ENCODE assay signal across 15 cellular contexts in the genomic region with DNA sequence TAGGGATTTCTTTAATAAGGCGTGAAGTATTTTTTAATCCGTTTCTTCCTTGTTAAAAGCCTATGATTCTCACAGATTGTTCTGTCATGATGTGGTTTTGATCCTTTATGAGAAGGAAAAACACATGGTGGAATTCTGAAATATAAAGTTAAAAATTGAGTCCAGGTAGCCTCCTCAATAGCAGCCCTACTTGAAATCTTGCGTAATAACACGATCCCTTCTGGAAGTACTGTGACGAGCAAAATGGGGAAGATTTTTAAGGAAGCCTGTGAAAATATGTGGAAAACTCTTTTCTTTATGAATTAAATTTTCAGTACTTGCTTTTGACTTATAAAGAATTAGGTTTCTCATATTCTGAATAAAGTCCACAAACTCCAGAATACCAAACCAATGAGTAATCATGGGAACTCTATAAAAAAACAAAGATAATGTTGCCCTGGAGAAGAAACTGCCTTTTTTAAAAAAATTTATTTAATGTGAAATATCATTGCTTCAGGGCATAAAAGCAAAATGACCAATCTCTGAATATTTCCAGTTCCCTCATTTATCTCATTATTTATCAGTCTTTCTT.
DNase-seq lines count a peak whose midpoint lies in the region; ATAC-seq and TF ChIP-seq lines count a peak whose summit lies in the region.
"Had no signal": no experiment of that assay in that cellular context is flagged by ENCODE, and none has a peak within 500 bp of the region (broad histone marks: within the 10 kb centered on the region; RNA-seq: fewer than 3 reads in every experiment).

No MANE protein-coding gene starts in this region.

- 59 to 66% (median 60%) methylated on average over 5 of the region's 5 CpGs for WGBS in heart left ventricle, 4 donors

- H3K4me3 ChIP-seq in heart left ventricle, result peak overlapping the region in 2 of 12 donors; percentile 26 to 31
- no peak overlapping the region for H3K4me3 ChIP-seq in choroid plexus epithelial cell (ENCODE audit: low read depth, low read length)
- no peak overlapping the region for H3K4me3 ChIP-seq in lower lobe of right lung
- H3K4me3 ChIP-seq in vagina, result no peak overlapping the region
- H3K4me3 ChIP-seq: left lung, thyroid gland had no signal

- peaks cover 0 to 27% (median 2%) of the 10 kb centered on the region in 12 donors for H3K4me1 ChIP-seq in heart left ventricle
- H3K4me1 ChIP-seq in lower lobe of right lung, result peaks cover 6% of the 10 kb centered on the region
- H3K4me1 ChIP-seq in vagina, result peaks cover 11% of the 10 kb centered on the region
- H3K4me1 ChIP-seq: left lung, thyroid gland had no signal

- H3K27me3 ChIP-seq in heart left ventricle (no peaks in the 10 kb centered on the region), lower lobe of right lung (ENCODE audit: low read depth) (no peaks in the 10 kb centered on the region), vagina (no peaks in the 10 kb centered on the region)
- H3K27me3 ChIP-seq: left lung, thyroid gland had no signal

- no peak for TF ChIP-seq POLR2A in heart left ventricle (IDR thresholded peaks at IDR 0.05)
- no peak for TF ChIP-seq POLR2A in vagina (IDR thresholded peaks at IDR 0.05)

- H3K27ac ChIP-seq in heart left ventricle (peak overlapping the region; percentile 1 to 70 (median 56)), lower lobe of right lung (peak overlapping the region; percentile 54), vagina (peak overlapping the region; percentile 22)

- H3K36me3 ChIP-seq in heart left ventricle, result no peaks in the 10 kb centered on the region
- no peaks in the 10 kb centered on the region for H3K36me3 ChIP-seq in lower lobe of right lung
- H3K36me3 ChIP-seq in vagina, result no peaks in the 10 kb centered on the region
- H3K36me3 ChIP-seq: left lung, thyroid gland had no signal

- no peak for DNase-seq in heart left ventricle
- DNase-seq in Right ventricle myocardium inferior (ENCODE audit: missing footprints), result no peak
- DNase-seq in choroid plexus epithelial cell (ENCODE audit: low read depth), result peak; percentile 72
- DNase-seq in lower lobe of right lung, result no peak
- DNase-seq in vagina (ENCODE audit: extremely low spot score in 2 of 2), result no peak
- DNase-seq in NCI-H1417 (lab: John Stamatoyannopoulos, UW), result no peak
- DNase-seq in GM19240 (ENCODE audit: insufficient read length, low spot score), result no peak
- DNase-seq: 8988T; activated CD4-positive, alpha-beta memory T cell treated with anti-CD3 and anti-CD28 coated beads, Interleukin-2, amount 10 ng/mL, durations not matched to agents 7 days and 5 days; glutamatergic neuron; left lung; NCI-H187 treated with DMSO at 0.1 percent for 48 hours; T-helper 2 cell; thyroid gland had no signal

- TF ChIP-seq CTCF in heart left ventricle (IDR thresholded peaks at IDR 0.05) (no peak), choroid plexus epithelial cell (conservative IDR thresholded peaks at IDR 0.05; ENCODE audit: low read depth, low read length) (no peak), lower lobe of right lung (IDR thresholded peaks at IDR 0.05) (no peak), vagina (IDR thresholded peaks at IDR 0.05) (no peak)

- intact Hi-C loops in heart left ventricle (cut with DNase I), result loop anchor here in 2 of 10 donors (5.0 kb wide), 2 partner anchors 59 to 474 kb away; a partner anchor contains a TSS
- intact Hi-C loops in Right ventricle myocardium inferior (cut with DNase I), result no loop called here
- intact Hi-C loops in lower lobe of right lung (cut with DNase I), result no loop called here
- intact Hi-C loops in vagina (cut with DNase I), result no loop called here

- ATAC-seq in heart left ventricle (no peak), Right ventricle myocardium inferior (no peak), lower lobe of right lung (no peak), GM21717 (IDR thresholded peaks at IDR 0.05; ENCODE audit: unreplicated experiment) (no peak)
- ATAC-seq: left lung had no signal

- H3K9me3 ChIP-seq in heart left ventricle (no peaks in the 10 kb centered on the region), lower lobe of right lung (no peaks in the 10 kb centered on the region), vagina (no peaks in the 10 kb centered on the region)
- H3K9me3 ChIP-seq: left lung, thyroid gland had no signal
